1 cellular context compared by ENCODE assay signal in the genomic region with DNA sequence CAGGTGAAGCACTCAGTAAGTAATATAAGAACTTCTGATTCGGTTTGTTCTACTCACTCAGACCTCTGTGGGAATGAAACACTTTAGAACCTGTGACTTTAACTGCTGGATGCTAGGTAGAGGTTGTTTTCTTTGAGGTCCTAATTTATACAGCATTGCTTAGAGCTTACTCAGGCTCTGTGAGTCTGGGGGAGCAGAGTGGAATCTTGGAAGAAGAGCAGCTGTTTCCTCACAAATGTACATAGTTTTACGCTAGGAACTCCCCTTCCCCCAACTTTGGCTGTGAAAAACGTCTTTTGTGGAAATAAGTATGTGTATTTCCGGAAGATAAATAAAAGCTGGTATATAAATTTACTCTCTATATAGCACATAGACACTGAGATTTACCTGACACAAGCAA.
TF ChIP-seq lines count a peak whose summit lies in the region.

No MANE protein-coding gene starts in this region.

TF ChIP-seq in GM23338, 12 proteins besides CTCF, POLR2A, EP300 and RAD21 (continued from another document):
- TF ChIP-seq, protein P1, sequence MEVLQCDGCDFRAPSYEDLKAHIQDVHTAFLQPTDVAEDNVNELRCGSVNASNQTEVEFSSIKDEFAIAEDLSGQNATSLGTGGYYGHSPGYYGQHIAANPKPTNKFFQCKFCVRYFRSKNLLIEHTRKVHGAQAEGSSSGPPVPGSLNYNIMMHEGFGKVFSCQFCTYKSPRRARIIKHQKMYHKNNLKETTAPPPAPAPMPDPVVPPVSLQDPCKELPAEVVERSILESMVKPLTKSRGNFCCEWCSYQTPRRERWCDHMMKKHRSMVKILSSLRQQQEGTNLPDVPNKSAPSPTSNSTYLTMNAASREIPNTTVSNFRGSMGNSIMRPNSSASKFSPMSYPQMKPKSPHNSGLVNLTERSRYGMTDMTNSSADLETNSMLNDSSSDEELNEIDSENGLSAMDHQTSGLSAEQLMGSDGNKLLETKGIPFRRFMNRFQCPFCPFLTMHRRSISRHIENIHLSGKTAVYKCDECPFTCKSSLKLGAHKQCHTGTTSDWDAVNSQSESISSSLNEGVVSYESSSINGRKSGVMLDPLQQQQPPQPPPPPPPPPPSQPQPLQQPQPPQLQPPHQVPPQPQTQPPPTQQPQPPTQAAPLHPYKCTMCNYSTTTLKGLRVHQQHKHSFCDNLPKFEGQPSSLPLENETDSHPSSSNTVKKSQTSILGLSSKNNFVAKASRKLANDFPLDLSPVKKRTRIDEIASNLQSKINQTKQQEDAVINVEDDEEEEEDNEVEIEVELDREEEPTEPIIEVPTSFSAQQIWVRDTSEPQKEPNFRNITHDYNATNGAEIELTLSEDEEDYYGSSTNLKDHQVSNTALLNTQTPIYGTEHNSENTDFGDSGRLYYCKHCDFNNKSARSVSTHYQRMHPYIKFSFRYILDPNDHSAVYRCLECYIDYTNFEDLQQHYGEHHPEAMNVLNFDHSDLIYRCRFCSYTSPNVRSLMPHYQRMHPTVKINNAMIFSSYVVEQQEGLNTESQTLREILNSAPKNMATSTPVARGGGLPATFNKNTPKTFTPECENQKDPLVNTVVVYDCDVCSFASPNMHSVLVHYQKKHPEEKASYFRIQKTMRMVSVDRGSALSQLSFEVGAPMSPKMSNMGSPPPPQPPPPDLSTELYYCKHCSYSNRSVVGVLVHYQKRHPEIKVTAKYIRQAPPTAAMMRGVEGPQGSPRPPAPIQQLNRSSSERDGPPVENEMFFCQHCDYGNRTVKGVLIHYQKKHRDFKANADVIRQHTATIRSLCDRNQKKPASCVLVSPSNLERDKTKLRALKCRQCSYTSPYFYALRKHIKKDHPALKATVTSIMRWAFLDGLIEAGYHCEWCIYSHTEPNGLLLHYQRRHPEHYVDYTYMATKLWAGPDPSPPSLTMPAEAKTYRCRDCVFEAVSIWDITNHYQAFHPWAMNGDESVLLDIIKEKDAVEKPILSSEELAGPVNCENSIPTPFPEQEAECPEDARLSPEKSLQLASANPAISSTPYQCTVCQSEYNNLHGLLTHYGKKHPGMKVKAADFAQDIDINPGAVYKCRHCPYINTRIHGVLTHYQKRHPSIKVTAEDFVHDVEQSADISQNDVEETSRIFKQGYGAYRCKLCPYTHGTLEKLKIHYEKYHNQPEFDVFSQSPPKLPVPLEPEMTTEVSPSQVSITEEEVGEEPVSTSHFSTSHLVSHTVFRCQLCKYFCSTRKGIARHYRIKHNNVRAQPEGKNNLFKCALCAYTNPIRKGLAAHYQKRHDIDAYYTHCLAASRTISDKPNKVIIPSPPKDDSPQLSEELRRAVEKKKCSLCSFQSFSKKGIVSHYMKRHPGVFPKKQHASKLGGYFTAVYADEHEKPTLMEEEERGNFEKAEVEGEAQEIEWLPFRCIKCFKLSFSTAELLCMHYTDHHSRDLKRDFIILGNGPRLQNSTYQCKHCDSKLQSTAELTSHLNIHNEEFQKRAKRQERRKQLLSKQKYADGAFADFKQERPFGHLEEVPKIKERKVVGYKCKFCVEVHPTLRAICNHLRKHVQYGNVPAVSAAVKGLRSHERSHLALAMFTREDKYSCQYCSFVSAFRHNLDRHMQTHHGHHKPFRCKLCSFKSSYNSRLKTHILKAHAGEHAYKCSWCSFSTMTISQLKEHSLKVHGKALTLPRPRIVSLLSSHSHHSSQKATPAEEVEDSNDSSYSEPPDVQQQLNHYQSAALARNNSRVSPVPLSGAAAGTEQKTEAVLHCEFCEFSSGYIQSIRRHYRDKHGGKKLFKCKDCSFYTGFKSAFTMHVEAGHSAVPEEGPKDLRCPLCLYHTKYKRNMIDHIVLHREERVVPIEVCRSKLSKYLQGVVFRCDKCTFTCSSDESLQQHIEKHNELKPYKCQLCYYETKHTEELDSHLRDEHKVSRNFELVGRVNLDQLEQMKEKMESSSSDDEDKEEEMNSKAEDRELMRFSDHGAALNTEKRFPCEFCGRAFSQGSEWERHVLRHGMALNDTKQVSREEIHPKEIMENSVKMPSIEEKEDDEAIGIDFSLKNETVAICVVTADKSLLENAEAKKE (CRISPR knock-in tag; IDR thresholded peaks at IDR 0.05), result no peak
- TF ChIP-seq JUNB (IDR thresholded peaks at IDR 0.05; ENCODE audit: unreplicated experiment), result no peak
- TF ChIP-seq EZH2 (IDR thresholded peaks at IDR 0.05; ENCODE audit: low read depth, unreplicated experiment), result no peak
- no peak for TF ChIP-seq ZNF331 (CRISPR knock-in tag; IDR thresholded peaks at IDR 0.05; ENCODE audit: low read depth)
- TF ChIP-seq EZH2phosphoT487 (IDR thresholded peaks at IDR 0.05; ENCODE audit: unreplicated experiment), result no peak
- no peak for TF ChIP-seq NANOG (IDR thresholded peaks at IDR 0.05; ENCODE audit: borderline replicate concordance)
